In the genomic region with DNA sequence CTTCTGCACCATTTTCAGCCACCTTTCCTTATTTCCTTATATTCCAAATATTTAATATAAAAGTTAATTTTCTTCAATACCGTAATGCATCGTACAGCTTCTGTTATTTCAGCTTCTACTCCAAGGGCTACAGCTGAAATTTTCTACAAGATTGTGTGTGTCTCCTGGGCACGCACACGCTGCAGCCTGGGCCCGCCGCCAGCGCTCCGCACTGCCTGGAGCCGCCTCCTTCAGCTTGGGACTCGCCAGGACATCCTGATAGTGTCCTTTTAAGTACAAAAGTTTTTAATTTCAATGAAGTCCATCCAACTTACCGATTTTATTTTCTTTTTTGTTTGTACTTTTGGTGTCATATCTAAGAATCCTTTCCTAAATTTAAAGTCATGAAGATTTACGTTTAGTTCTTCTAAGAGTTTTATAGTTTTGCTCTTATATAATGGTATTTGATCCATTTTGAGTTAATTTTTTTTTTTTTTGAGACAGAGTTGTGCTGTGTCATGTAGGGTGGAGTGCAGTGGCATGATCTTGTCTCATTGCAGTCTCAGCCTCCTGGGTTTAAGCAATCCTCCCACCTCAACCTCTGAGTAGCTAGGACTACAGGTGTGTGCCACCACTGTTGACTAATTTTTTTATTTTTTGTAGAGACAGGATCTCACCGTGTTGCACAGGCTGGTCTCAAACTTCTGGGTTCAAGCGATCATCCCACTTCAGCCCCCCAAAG, we compare ENCODE assay signal across 1 cellular context.
TF ChIP-seq lines count a peak whose summit lies in the region.

No MANE protein-coding gene starts in this region.

TF ChIP-seq in K562, 482 proteins besides CTCF, POLR2A, EP300 and RAD21 (continued from another document and continues in another):
- TF ChIP-seq, protein P1, sequence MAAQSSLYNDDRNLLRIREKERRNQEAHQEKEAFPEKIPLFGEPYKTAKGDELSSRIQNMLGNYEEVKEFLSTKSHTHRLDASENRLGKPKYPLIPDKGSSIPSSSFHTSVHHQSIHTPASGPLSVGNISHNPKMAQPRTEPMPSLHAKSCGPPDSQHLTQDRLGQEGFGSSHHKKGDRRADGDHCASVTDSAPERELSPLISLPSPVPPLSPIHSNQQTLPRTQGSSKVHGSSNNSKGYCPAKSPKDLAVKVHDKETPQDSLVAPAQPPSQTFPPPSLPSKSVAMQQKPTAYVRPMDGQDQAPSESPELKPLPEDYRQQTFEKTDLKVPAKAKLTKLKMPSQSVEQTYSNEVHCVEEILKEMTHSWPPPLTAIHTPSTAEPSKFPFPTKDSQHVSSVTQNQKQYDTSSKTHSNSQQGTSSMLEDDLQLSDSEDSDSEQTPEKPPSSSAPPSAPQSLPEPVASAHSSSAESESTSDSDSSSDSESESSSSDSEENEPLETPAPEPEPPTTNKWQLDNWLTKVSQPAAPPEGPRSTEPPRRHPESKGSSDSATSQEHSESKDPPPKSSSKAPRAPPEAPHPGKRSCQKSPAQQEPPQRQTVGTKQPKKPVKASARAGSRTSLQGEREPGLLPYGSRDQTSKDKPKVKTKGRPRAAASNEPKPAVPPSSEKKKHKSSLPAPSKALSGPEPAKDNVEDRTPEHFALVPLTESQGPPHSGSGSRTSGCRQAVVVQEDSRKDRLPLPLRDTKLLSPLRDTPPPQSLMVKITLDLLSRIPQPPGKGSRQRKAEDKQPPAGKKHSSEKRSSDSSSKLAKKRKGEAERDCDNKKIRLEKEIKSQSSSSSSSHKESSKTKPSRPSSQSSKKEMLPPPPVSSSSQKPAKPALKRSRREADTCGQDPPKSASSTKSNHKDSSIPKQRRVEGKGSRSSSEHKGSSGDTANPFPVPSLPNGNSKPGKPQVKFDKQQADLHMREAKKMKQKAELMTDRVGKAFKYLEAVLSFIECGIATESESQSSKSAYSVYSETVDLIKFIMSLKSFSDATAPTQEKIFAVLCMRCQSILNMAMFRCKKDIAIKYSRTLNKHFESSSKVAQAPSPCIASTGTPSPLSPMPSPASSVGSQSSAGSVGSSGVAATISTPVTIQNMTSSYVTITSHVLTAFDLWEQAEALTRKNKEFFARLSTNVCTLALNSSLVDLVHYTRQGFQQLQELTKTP (IDR thresholded peaks at IDR 0.05; ENCODE audit: low read depth in 1 of 2, partially characterized antibody in 2 of 2): peak in 1 of 2 experiments; percentile 26
- TF ChIP-seq FOS (IDR thresholded peaks at IDR 0.05; ENCODE audit: extremely low read depth, insufficient read length) (no peak), GATAD2B (IDR thresholded peaks at IDR 0.05; ENCODE audit: borderline replicate concordance) (no peak), EHMT2 (IDR thresholded peaks at IDR 0.05) (peak; percentile 58; the same call in 1 of the 2 replicates), MCM5 (IDR thresholded peaks at IDR 0.05; ENCODE audit: low read depth) (no peak), TAF15 (IDR thresholded peaks at IDR 0.05; ENCODE audit: low read depth, low read length) (no peak), CEBPG (CRISPR knock-in tag; IDR thresholded peaks at IDR 0.05) (no peak), CEBPG (tag; conservative IDR thresholded peaks at IDR 0.05 in 1 of 2, IDR thresholded peaks at IDR 0.05 in 1 of 2) (peak in 1 of 2 experiments; percentile 62; a peak in 1 of 4 replicates), ZNF766 (CRISPR knock-in tag; conservative IDR thresholded peaks at IDR 0.05) (no peak), HDAC3 (IDR thresholded peaks at IDR 0.05; ENCODE audit: borderline replicate concordance, partially characterized antibody) (no peak), MAFG (tag; conservative IDR thresholded peaks at IDR 0.05) (peak; percentile 82), SMARCE1 (IDR thresholded peaks at IDR 0.05) (peak; percentile 55; the same call in 1 of the 2 replicates), CBX3 (IDR thresholded peaks at IDR 0.05; ENCODE audit: borderline replicate concordance in 1 of 2, low read length in 2 of 2) (peak in 1 of 2 experiments; percentile 19; a peak in 1 of 3 replicates), HMGN3 (IDR thresholded peaks at IDR 0.05; ENCODE audit: borderline replicate concordance, extremely low read depth, insufficient read length, low read depth, low read length) (no peak), ZEB2 (IDR thresholded peaks at IDR 0.05) (peak; percentile 60; the same call in 1 of the 2 replicates), ZFPM2 (CRISPR knock-in tag; IDR thresholded peaks at IDR 0.05) (no peak), NFE2 (IDR thresholded peaks at IDR 0.05; ENCODE audit: low read depth) (peak; percentile 88), ZNF384 (IDR thresholded peaks at IDR 0.05; ENCODE audit: low read depth, low read length) (peak; percentile 88), ZKSCAN1 (IDR thresholded peaks at IDR 0.05; ENCODE audit: low read depth, low read length) (no peak), TEAD4 (IDR thresholded peaks at IDR 0.05; ENCODE audit: low read length) (no peak), TEAD4 (CRISPR knock-in tag; IDR thresholded peaks at IDR 0.05; ENCODE audit: borderline replicate concordance) (no peak), SMARCA4 (IDR thresholded peaks at IDR 0.05) (peak; percentile 81), LARP7 (IDR thresholded peaks at IDR 0.05) (0 out of 2 replicates have a peak, but pooled peaks have one; percentile 48), FOXM1 (IDR thresholded peaks at IDR 0.05; ENCODE audit: low read depth) (no peak), FOXM1 (CRISPR knock-in tag; IDR thresholded peaks at IDR 0.05; ENCODE audit: low read depth) (no peak), FOXJ2 (tag; IDR thresholded peaks at IDR 0.05) (0 out of 2 replicates have a peak, but pooled peaks have one; percentile 33), MYC (IDR thresholded peaks at IDR 0.05; ENCODE audit: low read depth, low read length) (no peak), MYC (CRISPR knock-in tag; IDR thresholded peaks at IDR 0.05; ENCODE audit: borderline replicate concordance, low read depth) (no peak), ZNF316 (IDR thresholded peaks at IDR 0.05) (peak; percentile 94), POLR3A (IDR thresholded peaks at IDR 0.05; ENCODE audit: borderline replicate concordance, extremely low read depth, insufficient read depth, insufficient read length) (no peak), ARID1B (IDR thresholded peaks at IDR 0.05) (peak; percentile 66), CEBPB (tag; IDR thresholded peaks at IDR 0.05) (peak; percentile 83), DPF2 (IDR thresholded peaks at IDR 0.05) (peak; percentile 87), ETV5 (CRISPR knock-in tag; IDR thresholded peaks at IDR 0.05; ENCODE audit: low read depth) (no peak), NFE2L1 (tag; IDR thresholded peaks at IDR 0.05; ENCODE audit: borderline replicate concordance, low read depth) (peak; percentile 62), HDAC6 (IDR thresholded peaks at IDR 0.05; ENCODE audit: low read depth, low read length) (no peak), RCOR1 (IDR thresholded peaks at IDR 0.05; ENCODE audit: borderline replicate concordance in 1 of 2, low read depth in 2 of 2, low read length in 2 of 2) (0 out of 4 replicates have a peak, but pooled peaks of 1 of the 2 experiments have one; percentile 18), MTA2 (IDR thresholded peaks at IDR 0.05; ENCODE audit: low read depth) (peak; percentile 26; the same call in 1 of the 2 replicates), SOX6 (IDR thresholded peaks at IDR 0.05) (0 out of 2 replicates have a peak, but pooled peaks have one; percentile 19), CBFA2T3 (IDR thresholded peaks at IDR 0.05) (peak; percentile 23; the same call in 1 of the 2 replicates), NFIC (IDR thresholded peaks at IDR 0.05) (peak; percentile 79), C11orf30 (IDR thresholded peaks at IDR 0.05; ENCODE audit: low read depth) (peak; percentile 88), NBN (IDR thresholded peaks at IDR 0.05; ENCODE audit: low read depth) (0 out of 2 replicates have a peak, but pooled peaks have one; percentile 37), GABPA (tag; conservative IDR thresholded peaks at IDR 0.05; ENCODE audit: low read depth) (no peak), NRF1 (conservative IDR thresholded peaks at IDR 0.05 in 1 of 2, IDR thresholded peaks at IDR 0.05 in 1 of 2) (0 out of 4 replicates have a peak, but pooled peaks of 1 of the 2 experiments have one; percentile 27), MAFF (IDR thresholded peaks at IDR 0.05; ENCODE audit: low read length) (peak; percentile 74; the same call in 1 of the 2 replicates), KLF16 (IDR thresholded peaks at IDR 0.05) (no peak), LEF1 (IDR thresholded peaks at IDR 0.05) (peak; percentile 43; the same call in 1 of the 2 replicates), HDAC1 (IDR thresholded peaks at IDR 0.05) (0 out of 4 replicates have a peak, but pooled peaks of 1 of the 2 experiments have one; percentile 26), MCM2 (IDR thresholded peaks at IDR 0.05; ENCODE audit: low read depth) (no peak)
- TF ChIP-seq, protein P2, sequence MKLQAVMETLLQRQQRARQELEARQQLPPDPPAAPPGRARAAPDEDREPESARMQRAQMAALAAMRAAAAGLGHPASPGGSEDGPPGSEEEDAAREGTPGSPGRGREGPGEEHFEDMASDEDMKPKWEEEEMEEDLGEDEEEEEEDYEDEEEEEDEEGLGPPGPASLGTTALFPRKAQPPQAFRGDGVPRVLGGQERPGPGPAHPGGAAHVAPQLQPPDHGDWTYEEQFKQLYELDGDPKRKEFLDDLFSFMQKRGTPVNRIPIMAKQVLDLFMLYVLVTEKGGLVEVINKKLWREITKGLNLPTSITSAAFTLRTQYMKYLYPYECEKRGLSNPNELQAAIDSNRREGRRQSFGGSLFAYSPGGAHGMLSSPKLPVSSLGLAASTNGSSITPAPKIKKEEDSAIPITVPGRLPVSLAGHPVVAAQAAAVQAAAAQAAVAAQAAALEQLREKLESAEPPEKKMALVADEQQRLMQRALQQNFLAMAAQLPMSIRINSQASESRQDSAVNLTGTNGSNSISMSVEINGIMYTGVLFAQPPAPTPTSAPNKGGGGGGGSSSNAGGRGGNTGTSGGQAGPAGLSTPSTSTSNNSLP (IDR thresholded peaks at IDR 0.05; ENCODE audit: borderline replicate concordance, low read depth, low read length): 0 out of 2 replicates have a peak, but pooled peaks have one; percentile 44
- TF ChIP-seq, protein P3, sequence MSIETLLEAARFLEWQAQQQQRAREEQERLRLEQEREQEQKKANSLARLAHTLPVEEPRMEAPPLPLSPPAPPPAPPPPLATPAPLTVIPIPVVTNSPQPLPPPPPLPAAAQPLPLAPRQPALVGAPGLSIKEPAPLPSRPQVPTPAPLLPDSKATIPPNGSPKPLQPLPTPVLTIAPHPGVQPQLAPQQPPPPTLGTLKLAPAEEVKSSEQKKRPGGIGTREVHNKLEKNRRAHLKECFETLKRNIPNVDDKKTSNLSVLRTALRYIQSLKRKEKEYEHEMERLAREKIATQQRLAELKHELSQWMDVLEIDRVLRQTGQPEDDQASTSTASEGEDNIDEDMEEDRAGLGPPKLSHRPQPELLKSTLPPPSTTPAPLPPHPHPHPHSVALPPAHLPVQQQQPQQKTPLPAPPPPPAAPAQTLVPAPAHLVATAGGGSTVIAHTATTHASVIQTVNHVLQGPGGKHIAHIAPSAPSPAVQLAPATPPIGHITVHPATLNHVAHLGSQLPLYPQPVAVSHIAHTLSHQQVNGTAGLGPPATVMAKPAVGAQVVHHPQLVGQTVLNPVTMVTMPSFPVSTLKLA (conservative IDR thresholded peaks at IDR 0.05): peak in 1 of 2 experiments; percentile 50; a peak in 1 of 4 replicates
- TF ChIP-seq, protein P4, sequence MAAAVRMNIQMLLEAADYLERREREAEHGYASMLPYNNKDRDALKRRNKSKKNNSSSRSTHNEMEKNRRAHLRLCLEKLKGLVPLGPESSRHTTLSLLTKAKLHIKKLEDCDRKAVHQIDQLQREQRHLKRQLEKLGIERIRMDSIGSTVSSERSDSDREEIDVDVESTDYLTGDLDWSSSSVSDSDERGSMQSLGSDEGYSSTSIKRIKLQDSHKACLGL (CRISPR knock-in tag; IDR thresholded peaks at IDR 0.05; ENCODE audit: borderline replicate concordance, poor library complexity, severe bottlenecking): no peak
- TF ChIP-seq, protein P5, sequence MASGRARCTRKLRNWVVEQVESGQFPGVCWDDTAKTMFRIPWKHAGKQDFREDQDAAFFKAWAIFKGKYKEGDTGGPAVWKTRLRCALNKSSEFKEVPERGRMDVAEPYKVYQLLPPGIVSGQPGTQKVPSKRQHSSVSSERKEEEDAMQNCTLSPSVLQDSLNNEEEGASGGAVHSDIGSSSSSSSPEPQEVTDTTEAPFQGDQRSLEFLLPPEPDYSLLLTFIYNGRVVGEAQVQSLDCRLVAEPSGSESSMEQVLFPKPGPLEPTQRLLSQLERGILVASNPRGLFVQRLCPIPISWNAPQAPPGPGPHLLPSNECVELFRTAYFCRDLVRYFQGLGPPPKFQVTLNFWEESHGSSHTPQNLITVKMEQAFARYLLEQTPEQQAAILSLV (tag; IDR thresholded peaks at IDR 0.05): 0 out of 2 replicates have a peak, but pooled peaks have one; percentile 21
- TF ChIP-seq, protein P6, sequence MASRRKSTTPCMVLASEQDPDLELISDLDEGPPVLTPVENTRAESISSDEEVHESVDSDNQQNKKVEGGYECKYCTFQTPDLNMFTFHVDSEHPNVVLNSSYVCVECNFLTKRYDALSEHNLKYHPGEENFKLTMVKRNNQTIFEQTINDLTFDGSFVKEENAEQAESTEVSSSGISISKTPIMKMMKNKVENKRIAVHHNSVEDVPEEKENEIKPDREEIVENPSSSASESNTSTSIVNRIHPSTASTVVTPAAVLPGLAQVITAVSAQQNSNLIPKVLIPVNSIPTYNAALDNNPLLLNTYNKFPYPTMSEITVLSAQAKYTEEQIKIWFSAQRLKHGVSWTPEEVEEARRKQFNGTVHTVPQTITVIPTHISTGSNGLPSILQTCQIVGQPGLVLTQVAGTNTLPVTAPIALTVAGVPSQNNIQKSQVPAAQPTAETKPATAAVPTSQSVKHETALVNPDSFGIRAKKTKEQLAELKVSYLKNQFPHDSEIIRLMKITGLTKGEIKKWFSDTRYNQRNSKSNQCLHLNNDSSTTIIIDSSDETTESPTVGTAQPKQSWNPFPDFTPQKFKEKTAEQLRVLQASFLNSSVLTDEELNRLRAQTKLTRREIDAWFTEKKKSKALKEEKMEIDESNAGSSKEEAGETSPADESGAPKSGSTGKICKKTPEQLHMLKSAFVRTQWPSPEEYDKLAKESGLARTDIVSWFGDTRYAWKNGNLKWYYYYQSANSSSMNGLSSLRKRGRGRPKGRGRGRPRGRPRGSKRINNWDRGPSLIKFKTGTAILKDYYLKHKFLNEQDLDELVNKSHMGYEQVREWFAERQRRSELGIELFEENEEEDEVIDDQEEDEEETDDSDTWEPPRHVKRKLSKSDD (conservative IDR thresholded peaks at IDR 0.05; ENCODE audit: low read length): no peak
- TF ChIP-seq, protein P7, sequence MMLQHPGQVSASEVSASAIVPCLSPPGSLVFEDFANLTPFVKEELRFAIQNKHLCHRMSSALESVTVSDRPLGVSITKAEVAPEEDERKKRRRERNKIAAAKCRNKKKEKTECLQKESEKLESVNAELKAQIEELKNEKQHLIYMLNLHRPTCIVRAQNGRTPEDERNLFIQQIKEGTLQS (IDR thresholded peaks at IDR 0.05): no peak
- TF ChIP-seq, protein P7 (CRISPR knock-in tag; conservative IDR thresholded peaks at IDR 0.05): no peak
